ENCODE assay signal across 8 cellular contexts in the genomic region with DNA sequence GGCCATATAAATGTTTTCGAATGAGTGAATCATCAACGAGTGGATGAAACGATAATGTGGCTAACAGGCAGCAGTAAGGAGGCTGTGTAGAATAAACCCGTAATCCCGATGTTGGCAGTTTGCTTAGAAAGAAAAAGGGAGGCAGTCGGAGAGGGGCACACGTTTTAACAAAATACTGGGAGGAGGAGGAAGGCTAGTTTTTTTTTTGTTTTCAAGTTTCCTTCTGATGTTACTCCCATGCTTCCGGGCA. TPM values are rescaled to one million over a fixed set of nuclear protein-coding genes. Genes with fewer than 3 reads are reported as not detected.
DNase-seq lines count a peak whose midpoint lies in the region; ATAC-seq and TF ChIP-seq lines count a peak whose summit lies in the region.

No MANE protein-coding gene starts in this region.

- WGBS in adrenal gland, 4 donors = 2 to 3% (median 2%) methylated on average over 8 of the region's 8 CpGs
- 3 to 4% methylated on average over 8 of the region's 8 CpGs for WGBS in tibial nerve, 2 donors

- TF ChIP-seq CTCF in adrenal gland (IDR thresholded peaks at IDR 0.05) (no peak), tibial nerve (IDR thresholded peaks at IDR 0.05) (no peak)

- TF ChIP-seq POLR2A in adrenal gland (IDR thresholded peaks at IDR 0.05) (no peak), tibial nerve (IDR thresholded peaks at IDR 0.05) (no peak)

- H3K27me3 ChIP-seq in adrenal gland = no peaks in the 10 kb centered on the region
- H3K27me3 ChIP-seq in layer of hippocampus (ENCODE audit: control insufficient read depth, insufficient read depth, low read length) = no peaks in the 10 kb centered on the region
- no peaks in the 10 kb centered on the region for H3K27me3 ChIP-seq in tibial nerve

- H3K9me3 Mint-ChIP-seq in activated T-cell treated with anti-CD3 and anti-CD28 coated beads, Interleukin-2, amount 50 U/mL, for 4 hours = no peaks in the 10 kb centered on the region

- peak overlapping the region; percentile 99 for H3K4me3 Mint-ChIP-seq in activated T-cell treated with anti-CD3 and anti-CD28 coated beads, Interleukin-2, amount 50 U/mL, for 4 hours

- ATAC-seq in activated T-cell treated with anti-CD3 and anti-CD28 coated beads, Interleukin-2, amount 50 U/mL, for 4 hours = no peak
- no peak for ATAC-seq in GM21723 (IDR thresholded peaks at IDR 0.05; ENCODE audit: unreplicated experiment)

- peaks cover 32% of the 10 kb centered on the region for H3K4me1 Mint-ChIP-seq in activated T-cell treated with anti-CD3 and anti-CD28 coated beads, Interleukin-2, amount 50 U/mL, for 4 hours (ENCODE audit: low read depth)

- H3K36me3 Mint-ChIP-seq in activated T-cell treated with anti-CD3 and anti-CD28 coated beads, Interleukin-2, amount 50 U/mL, for 4 hours (ENCODE audit: insufficient read depth) = peaks cover 13% of the 10 kb centered on the region

- H3K4me1 ChIP-seq in adrenal gland (replicated peaks in 1 of 2) = peaks cover 11 to 13% of the 10 kb centered on the region in 2 donors
- H3K4me1 ChIP-seq in tibial nerve = peaks cover 0 to 22% (median 9%) of the 10 kb centered on the region in 4 donors

- no peak for DNase-seq in activated T-cell treated with anti-CD3 and anti-CD28 coated beads, Interleukin-2, amount 50 U/mL, for 4 hours
- no peak for DNase-seq in activated T-cell treated with anti-CD3 and anti-CD28 coated beads, Interleukin-2, amount 50 U/mL, for 1 hour
- no peak for DNase-seq in adrenal gland
- DNase-seq in tibial nerve (ENCODE audit: low spot score in 2 of 2) = no peak
- no peak for DNase-seq in NCI-H1417 (lab: John Stamatoyannopoulos, UW)
- no peak for DNase-seq in NCI-H1105 treated with DMSO at 0.1 percent for 48 hours (lab: John Stamatoyannopoulos, UW)

- TF ChIP-seq EP300 in tibial nerve (IDR thresholded peaks at IDR 0.05) = no peak

- intact Hi-C loops in adrenal gland (cut with DNase I) = no loop called here

- H3K4me3 ChIP-seq in adrenal gland (peak overlapping the region in 3 of 4 donors; percentile 73 to 84 (median 78)), tibial nerve (peak overlapping the region; percentile 67 to 87 (median 76))

- H3K27me3 Mint-ChIP-seq in activated T-cell treated with anti-CD3 and anti-CD28 coated beads, Interleukin-2, amount 50 U/mL, for 4 hours (ENCODE audit: low read depth) = no peaks in the 10 kb centered on the region

- H3K9me3 ChIP-seq in adrenal gland (replicated peaks in 1 of 3) (no peaks in the 10 kb centered on the region), tibial nerve (no peaks in the 10 kb centered on the region)

- H3K27ac ChIP-seq in adrenal gland (peak overlapping the region in 1 of 5 donors; percentile 56), layer of hippocampus (ENCODE audit: low read depth, low read length) (peak overlapping the region; percentile 9), tibial nerve (peak overlapping the region in 3 of 4 donors; percentile 70 to 79 (median 74))

- no peaks in the 10 kb centered on the region for H3K36me3 ChIP-seq in adrenal gland (replicated peaks in 1 of 2)
- H3K36me3 ChIP-seq in tibial nerve = peaks cover 0 to 6% (median 0%) of the 10 kb centered on the region in 3 donors

RNA-seq across cellular contexts. Expression of gene MSH2, which starts 0.5 kb away (rescaled TPM):
- 10 to 100 TPM; 44.1 to 54.0 (median 53.1) TPM for total RNA-seq in activated T-cell treated with anti-CD3 and anti-CD28 coated beads, Interleukin-2, amount 50 U/mL, for 4 hours
- total RNA-seq in adrenal gland (10 to 100 TPM in 5 of 8 donors, 1 to 10 TPM in 3; 8.0 to 23.9 (median 11.9) TPM), tibial nerve (10 to 100 TPM in 3 of 4 donors, 1 to 10 TPM in 1; 8.2 to 15.3 (median 14.2) TPM)
- polyA plus RNA-seq in adrenal gland = 10 to 100 TPM in 1 of 3 donors, 1 to 10 TPM in 2; 3.9 to 18.0 (median 4.9) TPM

RNA-seq across cellular contexts. Expression of gene EPCAM, which starts 33.4 kb away (rescaled TPM):
- total RNA-seq in activated T-cell treated with anti-CD3 and anti-CD28 coated beads, Interleukin-2, amount 50 U/mL, for 4 hours = 1 to 10 TPM in 1 of 3 donors, under 1 TPM in 2; 0.51 to 1.0 (median 0.90) TPM
- total RNA-seq in adrenal gland (10 to 100 TPM in 6 of 8 donors, 1 to 10 TPM in 2; 5.8 to 18.4 (median 12.1) TPM), tibial nerve (under 1 TPM in 2 of 4 donors, not detected in 2; 0.42 to 0.66 TPM)
- 10 to 100 TPM; 13.6 to 36.7 (median 16.4) TPM for polyA plus RNA-seq in adrenal gland
